In genomic region chr17:65541453-65541852, GRCh38 we compare ENCODE assay signal across 18 cellular contexts. TPM values are rescaled to one million over a fixed set of nuclear protein-coding genes. Genes with fewer than 3 reads are reported as not detected.
A peak's percentile ranks its signal among the peaks of the same experiment; 100 is the strongest.
DNase-seq lines count a peak whose midpoint lies in the region; ATAC-seq and TF ChIP-seq lines count a peak whose summit lies in the region.
"Had no signal": no experiment of that assay in that cellular context is flagged by ENCODE, and none has a peak within 500 bp of the region (broad histone marks: within the 10 kb centered on the region; RNA-seq: fewer than 3 reads in every experiment).

No MANE protein-coding gene starts in this region.

- H3K9me3 ChIP-seq in mucosa of descending colon = no peaks in the 10 kb centered on the region
- H3K9me3 ChIP-seq: BE2C, HAP-1, MG63 had no signal

- H3K4me1 ChIP-seq in mucosa of descending colon (ENCODE audit: low read depth) = peaks cover 11% of the 10 kb centered on the region
- H3K4me1 ChIP-seq: BE2C had no signal

- H3K4me1 Mint-ChIP-seq in IgD-negative memory B cell (peaks cover 0 to 1% (median 0%) of the 10 kb centered on the region in 3 donors), nephron (peaks cover 60% of the 10 kb centered on the region)
- peaks cover 3% of the 10 kb centered on the region for H3K4me1 Mint-ChIP-seq in T-helper 2 cell treated with Interferon-gamma antibody and Interleukin-4, amounts not matched to agents 5 μg/mL and 100 μg/mL, for 36 hours (ENCODE audit: low read depth)

- H3K27ac ChIP-seq in cingulate gyrus (ENCODE audit: low read depth, low read length) (peak overlapping the region; percentile 29), temporal lobe (ENCODE audit: low read depth, low read length) (peak overlapping the region; percentile 2)

- H3K36me3 Mint-ChIP-seq in IgD-negative memory B cell (no peaks in the 10 kb centered on the region), nephron (ENCODE audit: low read depth) (peaks cover 77% of the 10 kb centered on the region)
- peaks cover 18% of the 10 kb centered on the region for H3K36me3 Mint-ChIP-seq in T-helper 2 cell treated with Interferon-gamma antibody and Interleukin-4, amounts not matched to agents 5 μg/mL and 100 μg/mL, for 36 hours (ENCODE audit: low read depth)

- H3K36me3 ChIP-seq in mucosa of descending colon (ENCODE audit: low read depth) = no peaks in the 10 kb centered on the region
- H3K36me3 ChIP-seq: BE2C, HAP-1 had no signal

- ATAC-seq in mucosa of descending colon = no peak
- no peak for ATAC-seq in HG02885 (IDR thresholded peaks at IDR 0.05; ENCODE audit: poor library complexity, unreplicated experiment)
- ATAC-seq: Right ventricle myocardium inferior had no signal

- TF ChIP-seq CTCF in nephron (IDR thresholded peaks at IDR 0.05; ENCODE audit: unreplicated experiment in 3 of 3) (no peak), mucosa of descending colon (IDR thresholded peaks at IDR 0.05) (no peak)

- no peak for DNase-seq in mucosa of descending colon
- DNase-seq in T-helper 2 cell treated with Interferon-gamma antibody and Interleukin-4, amounts not matched to agents 5 μg/mL and 100 μg/mL, for 36 hours (ENCODE audit: low spot score) = no peak
- DNase-seq: BE2C, COR-L47, DMS79, MG63, NCI-H1417, NCI-H1694 treated with DMSO at 0.1 percent for 48 hours, NCI-H2107, NCI-H446 treated with DMSO at 0.1 percent for 48 hours, NCI-H526 treated with DMSO at 0.1 percent for 48 hours had no signal

- H3K4me3 Mint-ChIP-seq in IgD-negative memory B cell (no peak overlapping the region), nephron (no peak overlapping the region)
- H3K4me3 Mint-ChIP-seq in T-helper 2 cell treated with Interferon-gamma antibody and Interleukin-4, amounts not matched to agents 5 μg/mL and 100 μg/mL, for 36 hours = no peak overlapping the region

- intact Hi-C loops in mucosa of descending colon (cut with DNase I, micrococcal nuclease) = no loop called here

- no peaks in the 10 kb centered on the region for H3K27me3 Mint-ChIP-seq in IgD-negative memory B cell
- no peaks in the 10 kb centered on the region for H3K27me3 Mint-ChIP-seq in nephron (ENCODE audit: low read depth)
- peaks cover 2% of the 10 kb centered on the region for H3K27me3 Mint-ChIP-seq in T-helper 2 cell treated with Interferon-gamma antibody and Interleukin-4, amounts not matched to agents 5 μg/mL and 100 μg/mL, for 36 hours (ENCODE audit: low read depth)

- H3K9me3 Mint-ChIP-seq in IgD-negative memory B cell = no peaks in the 10 kb centered on the region
- no peaks in the 10 kb centered on the region for H3K9me3 Mint-ChIP-seq in nephron
- H3K9me3 Mint-ChIP-seq in T-helper 2 cell treated with Interferon-gamma antibody and Interleukin-4, amounts not matched to agents 5 μg/mL and 100 μg/mL, for 36 hours = no peaks in the 10 kb centered on the region

- H3K4me3 ChIP-seq in mucosa of descending colon = no peak overlapping the region
- H3K4me3 ChIP-seq: HAP-1, MG63 had no signal

- H3K27ac Mint-ChIP-seq in IgD-negative memory B cell = peak overlapping the region in 2 of 3 donors; percentile 3 to 39
- H3K27ac Mint-ChIP-seq in nephron = peak overlapping the region in 2 of 3 experiments; percentile 10 to 31
- H3K27ac Mint-ChIP-seq in T-helper 2 cell treated with Interferon-gamma antibody and Interleukin-4, amounts not matched to agents 5 μg/mL and 100 μg/mL, for 36 hours = no peak overlapping the region

RNA-seq across cellular contexts. Expression of gene AXIN2, which starts 20.0 kb away (rescaled TPM):
- 0.40 TPM for polyA plus RNA-seq in IgD-negative memory B cell
- total RNA-seq in temporal lobe (33.9 TPM), mucosa of descending colon (10 to 100 TPM; 27.6 to 63.3 (median 39.3) TPM)
